1 cellular context compared by ENCODE assay signal in genomic region chr19:28785961-28786360, GRCh38.
TF ChIP-seq lines count a peak whose summit lies in the region.

No MANE protein-coding gene starts in this region.

TF ChIP-seq in H1, 55 proteins besides CTCF, POLR2A, EP300 and RAD21 (continued from another document):
- TF ChIP-seq NRF1 (IDR thresholded peaks at IDR 0.05; ENCODE audit: low read depth, low read length) (no peak), SP2 (IDR thresholded peaks at IDR 0.05; ENCODE audit: low read length) (no peak), RXRA (IDR thresholded peaks at IDR 0.05; ENCODE audit: insufficient read depth, low read depth, low read length) (no peak), BCL11A (IDR thresholded peaks at IDR 0.05; ENCODE audit: low read depth in 2 of 2, low read length in 2 of 2) (no peak), GTF2F1 (IDR thresholded peaks at IDR 0.05; ENCODE audit: borderline replicate concordance, low read depth, low read length) (no peak), HDAC2 (IDR thresholded peaks at IDR 0.05; ENCODE audit: borderline replicate concordance in 1 of 2, low read depth in 2 of 2, low read length in 2 of 2) (no peak), POU5F1 (IDR thresholded peaks at IDR 0.05; ENCODE audit: low read depth, low read length) (no peak)
